24 cellular contexts compared by ENCODE assay signal in genomic region chr9:100619665-100620064, GRCh38. TPM values are rescaled to one million over a fixed set of nuclear protein-coding genes. Genes with fewer than 3 reads are reported as not detected.
DNase-seq lines count a peak whose midpoint lies in the region; ATAC-seq and TF ChIP-seq lines count a peak whose summit lies in the region.
"Had no signal": no experiment of that assay in that cellular context is flagged by ENCODE, and none has a peak within 500 bp of the region (broad histone marks: within the 10 kb centered on the region; RNA-seq: fewer than 3 reads in every experiment).

No MANE protein-coding gene starts in this region.

- ATAC-seq in natural killer cell treated with Interleukin-12 subunit alpha and Interleukin-12 subunit beta and Interleukin-15 and Interleukin-18, amount 100 ng/mL, for 72 hours, result peak; percentile 71 to 75
- ATAC-seq in natural killer cell, result no peak
- ATAC-seq in GM19351 (IDR thresholded peaks at IDR 0.05; ENCODE audit: unreplicated experiment), result peak; percentile 67
- ATAC-seq: Right ventricle myocardium inferior, SK-N-SH treated with all-trans-retinoic acid at 6 μM for 48 hours, T-helper 17 cell had no signal

- TF ChIP-seq POLR2A in NB4 (IDR thresholded peaks at IDR 0.05; ENCODE audit: extremely low read depth, insufficient read length), result no peak

- intact Hi-C loops in natural killer cell (cut with micrococcal nuclease), result no loop called here

- H3K36me3 Mint-ChIP-seq in natural killer cell treated with Interleukin-12 subunit alpha and Interleukin-12 subunit beta and Interleukin-15 and Interleukin-18, amount 100 ng/mL, for 72 hours, result peaks cover 5% of the 10 kb centered on the region
- H3K36me3 Mint-ChIP-seq in natural killer cell, result no peaks in the 10 kb centered on the region
- H3K36me3 Mint-ChIP-seq: CD4-positive, CD25-positive, alpha-beta regulatory T cell had no signal

- no peak for DNase-seq in natural killer cell treated with Interleukin-12 subunit alpha and Interleukin-12 subunit beta and Interleukin-15 and Interleukin-18, amount 100 ng/mL, for 72 hours (ENCODE audit: low spot score)
- DNase-seq in natural killer cell (no peak), NB4 (ENCODE audit: low read depth) (peak; percentile 47), NCI-H2196 (lab: John Stamatoyannopoulos, UW; ENCODE audit: unreplicated experiment) (no peak), amygdala (lab: John Stamatoyannopoulos, UW) (no peak), cerebellar cortex (ENCODE audit: low spot score) (no peak)
- DNase-seq: CD4-positive, CD25-positive, alpha-beta regulatory T cell; DMS153; GOT3; HFFc6; NCI-H1048; NCI-H1417; NCI-H1694 treated with DMSO at 0.1 percent for 48 hours; NCI-H2081; NCI-H446 treated with DMSO at 0.1 percent for 48 hours; NCI-H526; PC-9; SJCRH30; T-helper 17 cell had no signal

- H3K4me3 ChIP-seq in NB4 (ENCODE audit: low read depth, low read length), result no peak overlapping the region
- H3K4me3 ChIP-seq: BLaER1, HAP-1, PC-9, SJCRH30 had no signal

- no peak overlapping the region for H3K4me3 Mint-ChIP-seq in natural killer cell treated with Interleukin-12 subunit alpha and Interleukin-12 subunit beta and Interleukin-15 and Interleukin-18, amount 100 ng/mL, for 72 hours
- H3K4me3 Mint-ChIP-seq in natural killer cell, result no peak overlapping the region
- H3K4me3 Mint-ChIP-seq: CD4-positive, CD25-positive, alpha-beta regulatory T cell; HFFc6; T-helper 17 cell had no signal

- H3K4me1 Mint-ChIP-seq in natural killer cell treated with Interleukin-12 subunit alpha and Interleukin-12 subunit beta and Interleukin-15 and Interleukin-18, amount 100 ng/mL, for 72 hours (ENCODE audit: low read depth in 2 of 2), result no peaks in the 10 kb centered on the region
- no peaks in the 10 kb centered on the region for H3K4me1 Mint-ChIP-seq in natural killer cell
- H3K4me1 Mint-ChIP-seq: CD4-positive, CD25-positive, alpha-beta regulatory T cell; T-helper 17 cell had no signal

- no peak for TF ChIP-seq CTCF in natural killer cell (IDR thresholded peaks at IDR 0.05)
- no peak for TF ChIP-seq CTCF in NB4 (IDR thresholded peaks at IDR 0.05; ENCODE audit: low read depth, low read length)

- H3K27ac Mint-ChIP-seq in natural killer cell treated with Interleukin-12 subunit alpha and Interleukin-12 subunit beta and Interleukin-15 and Interleukin-18, amount 100 ng/mL, for 72 hours, result no peak overlapping the region
- H3K27ac Mint-ChIP-seq in natural killer cell, result no peak overlapping the region
- H3K27ac Mint-ChIP-seq: CD4-positive, CD25-positive, alpha-beta regulatory T cell; HFFc6; T-helper 17 cell had no signal

- H3K9me3 Mint-ChIP-seq in natural killer cell treated with Interleukin-12 subunit alpha and Interleukin-12 subunit beta and Interleukin-15 and Interleukin-18, amount 100 ng/mL, for 72 hours, result peaks cover 8% of the 10 kb centered on the region
- peaks cover 0 to 6% of the 10 kb centered on the region in 2 donors for H3K9me3 Mint-ChIP-seq in natural killer cell
- H3K9me3 Mint-ChIP-seq: HFFc6 had no signal

- peaks cover 16 to 24% of the 10 kb centered on the region in 2 donors for H3K27me3 Mint-ChIP-seq in natural killer cell treated with Interleukin-12 subunit alpha and Interleukin-12 subunit beta and Interleukin-15 and Interleukin-18, amount 100 ng/mL, for 72 hours
- peaks cover 0 to 12% of the 10 kb centered on the region in 2 donors for H3K27me3 Mint-ChIP-seq in natural killer cell (ENCODE audit: low read depth in 2 of 2)

RNA-seq across cellular contexts. Expression of gene CAVIN4, which starts 41.8 kb away (rescaled TPM):
- under 1 TPM; 0.31 to 0.48 TPM for total RNA-seq in natural killer cell treated with Interleukin-12 subunit alpha and Interleukin-12 subunit beta and Interleukin-15 and Interleukin-18, amount 100 ng/mL, for 72 hours
- under 1 TPM; 0.21 to 0.63 (median 0.41) TPM for total RNA-seq in natural killer cell

Comparison
In these comparisons a context has a peak if more than half of its experiments do, and no peak if none do; other contexts are left out.
1. ATAC-seq: peak in natural killer cell treated with Interleukin-12 subunit alpha and Interleukin-12 subunit beta and Interleukin-15 and Interleukin-18, amount 100 ng/mL, for 72 hours (2 of 2) and GM19351 (single experiment); none in natural killer cell (0 of 3).